8 cellular contexts compared by ENCODE assay signal in genomic region chr20:35511814-35512420, GRCh38. TPM values are rescaled to one million over a fixed set of nuclear protein-coding genes. Genes with fewer than 3 reads are reported as not detected.
A peak's percentile ranks its signal among the peaks of the same experiment; 100 is the strongest.
DNase-seq lines count a peak whose midpoint lies in the region; ATAC-seq and TF ChIP-seq lines count a peak whose summit lies in the region.

No MANE protein-coding gene starts in this region.

- no peak overlapping the region for H2BK120ac ChIP-seq in IMR-90 (ENCODE audit: low read depth, low read length)

- H3K4me3 ChIP-seq in IMR-90 (ENCODE audit: insufficient read depth, low read depth, low read length) (no peak overlapping the region), thyroid gland (replicated peaks in 1 of 3) (no peak overlapping the region)
- H3K4me3 ChIP-seq in effector memory CD4-positive, alpha-beta T cell (ENCODE audit: insufficient read depth, low read depth, low read length, poor library complexity, severe bottlenecking), result no peak overlapping the region

- H2AFZ ChIP-seq in IMR-90 (replicated peaks; ENCODE audit: low read length, poor library complexity), result no peak overlapping the region

- H2AK9ac ChIP-seq in IMR-90 (replicated peaks; ENCODE audit: low read depth, low read length, poor library complexity), result no peak overlapping the region

- intact Hi-C loops in Calu3 (cut with micrococcal nuclease; ENCODE audit: unreplicated experiment) (loop anchor here (5.0 to 10.0 kb wide), 2 partner anchors 153 to 185 kb away; partner anchors contain the start of genes CPNE1, NFS1, RBM12 and ROMO1), IMR-90 (cut with micrococcal nuclease) (loop anchor here (2.0 to 10.0 kb wide), 3 partner anchors 103 to 187 kb away; partner anchors contain the start of genes CPNE1, NFS1, RBM12 and ROMO1), thyroid gland (cut with DNase I) (no loop called here)

- no peaks in the 10 kb centered on the region for H3K9me3 ChIP-seq in IMR-90 (ENCODE audit: control insufficient read depth, insufficient read depth, low read length)
- no peaks in the 10 kb centered on the region for H3K9me3 ChIP-seq in thyroid gland
- no peaks in the 10 kb centered on the region for H3K9me3 ChIP-seq in effector memory CD4-positive, alpha-beta T cell (ENCODE audit: control insufficient read depth, low read length)

- H3K36me3 ChIP-seq in IMR-90 (ENCODE audit: control insufficient read depth, insufficient read depth, low read length) (peaks cover 43% of the 10 kb centered on the region), thyroid gland (peaks cover 6 to 35% of the 10 kb centered on the region in 2 donors)
- H3K36me3 ChIP-seq in effector memory CD4-positive, alpha-beta T cell (ENCODE audit: control insufficient read depth, insufficient read depth, low read length), result peaks cover 69% of the 10 kb centered on the region

- no peak overlapping the region for H3K23ac ChIP-seq in IMR-90 (ENCODE audit: low read depth, low read length)

- H3K56ac ChIP-seq in IMR-90 (ENCODE audit: extremely low read depth, insufficient read depth, low read length), result no peak overlapping the region

- peaks cover 26% of the 10 kb centered on the region for H3K36me3 Mint-ChIP-seq in Calu3 (ENCODE audit: insufficient read depth, unreplicated experiment)

- no peak overlapping the region for H3K4me2 ChIP-seq in IMR-90 (ENCODE audit: low read depth, low read length)

- WGBS in IMR-90 (ENCODE audit: extremely low coverage in 2 of 2, insufficient read length in 1 of 2), 2 experiments, result 83% methylated on average over 1 of the region's 2 CpGs; no CpG with 5 or more reads in 1 of the 2 experiments
- WGBS in thyroid gland, 2 donors, result 89 to 96% methylated on average over 2 of the region's 2 CpGs

- H3K4me1 ChIP-seq in IMR-90 (ENCODE audit: control insufficient read depth, insufficient read depth, low read length), result peaks cover 11% of the 10 kb centered on the region
- no peaks in the 10 kb centered on the region for H3K4me1 ChIP-seq in thyroid gland
- no peaks in the 10 kb centered on the region for H3K4me1 ChIP-seq in effector memory CD4-positive, alpha-beta T cell (ENCODE audit: control insufficient read depth, insufficient read depth, low read length, poor library complexity, severe bottlenecking)

- no peak for TF ChIP-seq POLR2A in IMR-90 (IDR thresholded peaks at IDR 0.05; ENCODE audit: low read depth, low read length)
- no peak for TF ChIP-seq POLR2A in thyroid gland (IDR thresholded peaks at IDR 0.05)

- CTCF ChIA-PET in Calu3 (lab: Charles Lee), result interaction anchor here (0.9 to 2.2 kb wide), 2 partner anchors 49 to 106 kb away, joined by 3 to 9 read pairs; no protein-coding TSS in a partner anchor
- CTCF ChIA-PET in IMR-90 (lab: Yijun Ruan, JAX), result no interaction called here

- no peak overlapping the region for H4K91ac ChIP-seq in IMR-90 (ENCODE audit: insufficient read depth, low read depth, low read length)

- H3K9ac ChIP-seq in IMR-90 (ENCODE audit: low read depth, low read length), result no peak overlapping the region

- H4K20me1 ChIP-seq in IMR-90 (ENCODE audit: insufficient read depth, low read length), result peaks cover 33% of the 10 kb centered on the region

- H3K27ac ChIP-seq in IMR-90 (ENCODE audit: insufficient read depth, low read length) (no peak overlapping the region), VCaP (no peak overlapping the region), thyroid gland (no peak overlapping the region)
- no peak overlapping the region for H3K27ac ChIP-seq in effector memory CD4-positive, alpha-beta T cell (ENCODE audit: insufficient read depth, low read length, poor library complexity, severe bottlenecking)

- no peak overlapping the region for H4K5ac ChIP-seq in IMR-90 (ENCODE audit: low read depth, low read length)

- no peak overlapping the region for H2BK15ac ChIP-seq in IMR-90 (ENCODE audit: low read depth, low read length)

- no peak overlapping the region for H3K14ac ChIP-seq in IMR-90 (replicated peaks; ENCODE audit: low read depth, low read length)

- H2AK5ac ChIP-seq in IMR-90 (ENCODE audit: low read depth, low read length), result no peak overlapping the region

- H3K79me1 ChIP-seq in IMR-90 (ENCODE audit: low read depth in 1 of 2, low read length in 2 of 2), result peaks cover 0 to 10% of the 10 kb centered on the region in 2 experiments; a peak in 1 of 4 replicates

- H3K9me3 Mint-ChIP-seq in Calu3 (ENCODE audit: low read depth, unreplicated experiment), result no peaks in the 10 kb centered on the region

- peaks cover 13% of the 10 kb centered on the region for H3K4me1 Mint-ChIP-seq in Calu3 (ENCODE audit: low read depth, unreplicated experiment)

- no peak overlapping the region for H2BK5ac ChIP-seq in IMR-90 (ENCODE audit: low read depth, low read length, poor library complexity, severe bottlenecking)

- no peak overlapping the region for H3K18ac ChIP-seq in IMR-90 (ENCODE audit: low read depth, low read length)

- dilution Hi-C loops in IMR-90 (cut with HindIII; ENCODE audit: low sequenced_read_pairs, unreplicated experiment), result no loop called here

- H3K4me3 Mint-ChIP-seq in Calu3 (ENCODE audit: low read depth, unreplicated experiment), result no peak overlapping the region

- peak; percentile 46 for ATAC-seq in IMR-90 (ENCODE audit: low read depth)

- H3K27me3 ChIP-seq in IMR-90 (ENCODE audit: control insufficient read depth, insufficient read depth, low read length) (no peaks in the 10 kb centered on the region), thyroid gland (no peaks in the 10 kb centered on the region)
- no peaks in the 10 kb centered on the region for H3K27me3 ChIP-seq in effector memory CD4-positive, alpha-beta T cell (replicated peaks; ENCODE audit: control insufficient read depth, insufficient read depth, low read length, poor library complexity, severe bottlenecking)

- TF ChIP-seq CTCF in Calu3 (IDR thresholded peaks at IDR 0.05; ENCODE audit: unreplicated experiment) (peak; percentile 62), IMR-90 (conservative IDR thresholded peaks at IDR 0.05; ENCODE audit: low read depth, low read length) (peak; percentile 62), VCaP (conservative IDR thresholded peaks at IDR 0.05) (peak; percentile 92), thyroid gland (IDR thresholded peaks at IDR 0.05) (peak in 5 of 6 experiments; percentile 10 to 55 (median 48))

- H4K8ac ChIP-seq in IMR-90 (ENCODE audit: low read depth in 2 of 2, low read length in 2 of 2), result no peak overlapping the region

- peaks cover 18% of the 10 kb centered on the region for H3K9me1 ChIP-seq in IMR-90 (ENCODE audit: insufficient read depth, low read length)

- POLR2A ChIA-PET in IMR-90 (lab: Charles Lee; ENCODE audit: unreplicated experiment), result no interaction called here

- BruUV-seq in Calu3 (replicated peaks; lab: Mats Ljungman, UMichigan) (no TSS peak), IMR-90 (replicated peaks; lab: Mats Ljungman, UMichigan) (no TSS peak)

- in situ Hi-C loops in IMR-90 (cut with MboI; ENCODE audit: low sequenced_read_pairs), result loop anchor here (25.0 kb wide), 1 partner anchor 400 kb away; no protein-coding TSS in a partner anchor

- H3K4ac ChIP-seq in IMR-90 (ENCODE audit: low read depth, low read length), result no peak overlapping the region

- DNase-seq in Calu3 (peak; percentile 63), IMR-90 (peak; percentile 47), hippocampal formation (lab: John Stamatoyannopoulos, UW) (peak; percentile 10 to 25), thyroid gland (peak; percentile 9 to 22), germinal center (ENCODE audit: low spot score) (no peak)
- DNase-seq in effector memory CD4-positive, alpha-beta T cell, result no peak
- DNase-seq in activated T-cell treated with anti-CD3 and anti-CD28 coated beads, Interleukin-2, amount 50 U/mL, for 1 hour, result no peak

- H2BK20ac ChIP-seq in IMR-90 (ENCODE audit: low read depth, low read length), result no peak overlapping the region

- no peak overlapping the region for H3K27ac Mint-ChIP-seq in Calu3 (ENCODE audit: unreplicated experiment)

- H3K27me3 Mint-ChIP-seq in Calu3 (ENCODE audit: unreplicated experiment), result no peaks in the 10 kb centered on the region

- TF ChIP-seq RAD21 in IMR-90 (IDR thresholded peaks at IDR 0.05; ENCODE audit: low read length), result peak; percentile 71

TF ChIP-seq in IMR-90, 13 proteins besides CTCF, POLR2A, EP300 and RAD21:
- TF ChIP-seq SMC3 (IDR thresholded peaks at IDR 0.05; ENCODE audit: low read depth, low read length) (peak; percentile 38), NFE2L2 (IDR thresholded peaks at IDR 0.05; ENCODE audit: low read depth, low read length) (no peak)
TF ChIP-seq in IMR-90: peak in this region for 1.

RNA-seq across cellular contexts. Expression of gene C20orf173, which starts 17.5 kb away (rescaled TPM):
- not detected in 2 replicates for total RNA-seq in Calu3 (2022)
- not detected in 2 replicates for total RNA-seq in IMR-90 (2012; rRNA removed)
- not detected in 2 replicates for polyA plus RNA-seq in IMR-90 (2012; rRNA removed)
- not detected in 2 replicates for polyA plus RNA-seq in IMR-90 (2012; cell fraction: cytosol; rRNA removed)
- not detected in 2 replicates for polyA plus RNA-seq in IMR-90 (2012; cell fraction: nucleus; rRNA removed; ENCODE audit: low replicate concordance)
- total RNA-seq in thyroid gland, result not detected

RNA-seq across cellular contexts. Expression of gene ERGIC3, which starts 30.0 kb away (rescaled TPM):
- total RNA-seq in Calu3 (2022) (392 and 411 TPM in 2 replicates), IMR-90 (2012; rRNA removed) (438 and 487 TPM in 2 replicates), thyroid gland (100 to 1,000 TPM; 194 to 419 (median 250) TPM)
- polyA plus RNA-seq in IMR-90 (2012; rRNA removed), result 434 and 437 TPM in 2 replicates
- 372 and 430 TPM in 2 replicates for polyA plus RNA-seq in IMR-90 (2012; cell fraction: cytosol; rRNA removed)
- 321 and 334 TPM in 2 replicates for polyA plus RNA-seq in IMR-90 (2012; cell fraction: nucleus; rRNA removed; ENCODE audit: low replicate concordance)

RNA-seq across cellular contexts. Expression of gene CEP250, which starts 56.5 kb away (rescaled TPM):
- 49.0 and 61.0 TPM in 2 replicates for total RNA-seq in Calu3 (2022)
- 35.1 and 38.3 TPM in 2 replicates for total RNA-seq in IMR-90 (2012; rRNA removed)
- polyA plus RNA-seq in IMR-90 (2012; rRNA removed), result 22.7 and 23.9 TPM in 2 replicates
- 8.2 and 10.3 TPM in 2 replicates for polyA plus RNA-seq in IMR-90 (2012; cell fraction: cytosol; rRNA removed)
- 24.6 and 37.5 TPM in 2 replicates for polyA plus RNA-seq in IMR-90 (2012; cell fraction: nucleus; rRNA removed; ENCODE audit: low replicate concordance)
- total RNA-seq in thyroid gland, result 100 to 1,000 TPM in 1 of 4 donors, 10 to 100 TPM in 3; 17.5 to 198 (median 34.8) TPM

Comparison
In these comparisons a context has a peak if more than half of its experiments do, and no peak if none do; other contexts are left out.
1. DNase-seq: peak in Calu3 (single experiment), IMR-90 (single experiment), hippocampal formation (2 of 2) and thyroid gland (2 of 2); none in effector memory CD4-positive, alpha-beta T cell (0 of 3), activated T-cell treated with anti-CD3 and anti-CD28 coated beads, Interleukin-2, amount 50 U/mL, for 1 hour (single experiment) and germinal center (single experiment).
2. Peak in every context shown above with its lines, with median percentiles within 50 percentile points of each other: CTCF ChIP-seq.